ENCODE assay signal across 1 cellular context in the genomic region with DNA sequence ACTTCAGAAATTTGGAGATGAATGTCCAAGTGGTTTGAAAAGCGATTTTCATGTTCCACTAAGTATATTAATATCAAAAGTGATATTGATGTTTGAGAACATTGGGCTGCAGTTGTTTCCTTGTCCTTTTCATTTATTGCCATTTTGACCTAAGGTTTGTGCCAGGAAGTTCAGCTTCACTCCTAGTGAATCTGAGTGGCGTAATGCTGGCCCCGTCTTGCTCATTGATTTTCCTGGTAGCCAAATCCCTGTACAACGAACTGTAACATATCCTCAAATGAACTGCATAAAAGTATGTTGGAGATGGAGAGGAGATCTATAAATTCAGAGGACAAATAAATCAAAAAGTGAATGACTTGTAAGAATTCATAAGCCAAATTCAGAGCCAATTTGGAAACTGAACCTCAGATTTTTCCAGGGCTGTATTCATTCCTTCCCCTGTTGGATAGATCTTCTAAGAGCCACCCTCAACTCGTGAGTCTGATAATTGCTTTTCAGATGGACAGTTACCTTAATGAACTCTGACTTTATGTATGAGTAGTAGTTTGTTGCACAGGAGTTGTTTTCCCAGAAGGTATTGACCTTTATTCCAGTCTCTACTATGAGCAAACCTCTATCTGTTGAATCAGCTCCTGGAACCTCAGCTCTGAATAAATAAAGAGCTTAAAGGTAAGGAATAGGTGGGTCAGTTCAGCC.
A peak's percentile ranks its signal among the peaks of the same experiment; 100 is the strongest.
TF ChIP-seq lines count a peak whose summit lies in the region.

No MANE protein-coding gene starts in this region.

TF ChIP-seq in liver, 16 proteins besides CTCF, POLR2A, EP300 and RAD21 (continued from another document):
- TF ChIP-seq, protein P1, sequence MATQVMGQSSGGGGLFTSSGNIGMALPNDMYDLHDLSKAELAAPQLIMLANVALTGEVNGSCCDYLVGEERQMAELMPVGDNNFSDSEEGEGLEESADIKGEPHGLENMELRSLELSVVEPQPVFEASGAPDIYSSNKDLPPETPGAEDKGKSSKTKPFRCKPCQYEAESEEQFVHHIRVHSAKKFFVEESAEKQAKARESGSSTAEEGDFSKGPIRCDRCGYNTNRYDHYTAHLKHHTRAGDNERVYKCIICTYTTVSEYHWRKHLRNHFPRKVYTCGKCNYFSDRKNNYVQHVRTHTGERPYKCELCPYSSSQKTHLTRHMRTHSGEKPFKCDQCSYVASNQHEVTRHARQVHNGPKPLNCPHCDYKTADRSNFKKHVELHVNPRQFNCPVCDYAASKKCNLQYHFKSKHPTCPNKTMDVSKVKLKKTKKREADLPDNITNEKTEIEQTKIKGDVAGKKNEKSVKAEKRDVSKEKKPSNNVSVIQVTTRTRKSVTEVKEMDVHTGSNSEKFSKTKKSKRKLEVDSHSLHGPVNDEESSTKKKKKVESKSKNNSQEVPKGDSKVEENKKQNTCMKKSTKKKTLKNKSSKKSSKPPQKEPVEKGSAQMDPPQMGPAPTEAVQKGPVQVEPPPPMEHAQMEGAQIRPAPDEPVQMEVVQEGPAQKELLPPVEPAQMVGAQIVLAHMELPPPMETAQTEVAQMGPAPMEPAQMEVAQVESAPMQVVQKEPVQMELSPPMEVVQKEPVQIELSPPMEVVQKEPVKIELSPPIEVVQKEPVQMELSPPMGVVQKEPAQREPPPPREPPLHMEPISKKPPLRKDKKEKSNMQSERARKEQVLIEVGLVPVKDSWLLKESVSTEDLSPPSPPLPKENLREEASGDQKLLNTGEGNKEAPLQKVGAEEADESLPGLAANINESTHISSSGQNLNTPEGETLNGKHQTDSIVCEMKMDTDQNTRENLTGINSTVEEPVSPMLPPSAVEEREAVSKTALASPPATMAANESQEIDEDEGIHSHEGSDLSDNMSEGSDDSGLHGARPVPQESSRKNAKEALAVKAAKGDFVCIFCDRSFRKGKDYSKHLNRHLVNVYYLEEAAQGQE (IDR thresholded peaks at IDR 0.05) = peak; percentile 48
- TF ChIP-seq FOXA2 (IDR thresholded peaks at IDR 0.05) (peak; percentile 84), SP1 (IDR thresholded peaks at IDR 0.05) (peak; percentile 95), HNF4G (IDR thresholded peaks at IDR 0.05) (peak; percentile 17), RXRA (IDR thresholded peaks at IDR 0.05) (peak; percentile 96 to 97), NR2F2 (IDR thresholded peaks at IDR 0.05) (no peak)
- TF ChIP-seq, protein P2, sequence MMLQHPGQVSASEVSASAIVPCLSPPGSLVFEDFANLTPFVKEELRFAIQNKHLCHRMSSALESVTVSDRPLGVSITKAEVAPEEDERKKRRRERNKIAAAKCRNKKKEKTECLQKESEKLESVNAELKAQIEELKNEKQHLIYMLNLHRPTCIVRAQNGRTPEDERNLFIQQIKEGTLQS (IDR thresholded peaks at IDR 0.05) = peak; percentile 46
